ENCODE assay signal across 10 cellular contexts in the genomic region with DNA sequence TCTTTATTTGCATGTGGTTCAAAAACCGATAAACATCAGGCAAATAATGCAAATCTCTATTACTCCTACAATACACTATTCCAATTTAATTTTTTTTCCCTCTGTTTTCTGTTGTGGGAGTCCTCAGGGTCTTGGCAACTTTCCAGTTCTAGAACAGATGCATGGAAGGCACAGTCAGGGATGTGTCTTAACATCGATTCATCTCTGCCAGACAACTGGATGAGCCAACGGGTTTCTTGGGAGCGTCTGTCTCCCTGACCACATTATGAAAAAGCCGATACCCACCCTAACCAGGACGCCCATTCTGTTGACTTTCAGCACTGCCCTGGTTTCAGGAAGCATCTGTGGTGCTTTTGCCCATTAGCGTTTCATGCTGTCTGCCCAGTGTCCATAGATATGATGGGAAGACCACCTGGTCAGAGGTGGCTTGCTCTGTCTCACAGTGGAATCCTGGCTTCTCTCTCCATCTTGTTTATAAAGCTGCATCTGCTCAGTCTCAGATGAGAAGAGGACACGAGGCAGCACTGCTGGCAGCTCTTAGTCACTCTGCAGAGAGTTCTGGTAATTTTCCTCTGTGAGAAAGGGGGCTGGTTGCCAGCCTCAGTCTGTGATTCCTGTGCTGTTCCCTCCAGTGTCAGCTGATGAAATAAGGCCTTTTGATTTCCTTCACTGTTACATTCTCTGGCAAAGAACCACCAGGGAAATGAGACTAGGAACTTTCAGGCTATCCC. TPM values are rescaled to one million over a fixed set of nuclear protein-coding genes. Genes with fewer than 3 reads are reported as not detected.
DNase-seq lines count a peak whose midpoint lies in the region; ATAC-seq and TF ChIP-seq lines count a peak whose summit lies in the region.
"Had no signal": no experiment of that assay in that cellular context is flagged by ENCODE, and none has a peak within 500 bp of the region (broad histone marks: within the 10 kb centered on the region; RNA-seq: fewer than 3 reads in every experiment).

No MANE protein-coding gene starts in this region.

- no peaks in the 10 kb centered on the region for H3K27me3 ChIP-seq in right lobe of liver

- no peaks in the 10 kb centered on the region for H3K36me3 ChIP-seq in right lobe of liver

- H3K9me3 ChIP-seq in right lobe of liver: no peaks in the 10 kb centered on the region

- H3K27ac ChIP-seq in right lobe of liver (no peak overlapping the region), temporal lobe (ENCODE audit: low read depth, low read length) (peak overlapping the region; percentile 98)
- H3K27ac ChIP-seq: epithelial cell of prostate had no signal

- peaks cover 21% of the 10 kb centered on the region for H3K9me3 Mint-ChIP-seq in chondrocyte (ENCODE audit: low read depth)

- intact Hi-C loops in right lobe of liver (cut with DNase I): no loop called here

- no peaks in the 10 kb centered on the region for H3K27me3 Mint-ChIP-seq in chondrocyte (ENCODE audit: low read depth)

- 38% methylated on average over 6 of the region's 8 CpGs for WGBS in right lobe of liver (ENCODE audit: insufficient coverage, low coverage, low lambda C conversion rate, missing lambda C conversion rate)

- DNase-seq in NCI-H1694 (lab: John Stamatoyannopoulos, UW): peak; percentile 80
- no peak for DNase-seq in chondrocyte (ENCODE audit: low spot score)
- no peak for DNase-seq in right lobe of liver
- no peak for DNase-seq in glomerular visceral epithelial cell (ENCODE audit: extremely low spot score)
- no peak for DNase-seq in stimulated activated CD4-positive, alpha-beta T cell treated with anti-CD3 and anti-CD28 coated beads, Interleukin-4, amount 100 ng/mL, for 24 hours
- no peak for DNase-seq in KBM-7
- DNase-seq: T-cell had no signal

- TF ChIP-seq CTCF in chondrocyte (IDR thresholded peaks at IDR 0.05) (no peak), right lobe of liver (IDR thresholded peaks at IDR 0.05) (no peak)

- peak overlapping the region; percentile 96 for H3K27ac Mint-ChIP-seq in chondrocyte (ENCODE audit: unreplicated experiment)
- H3K27ac Mint-ChIP-seq: T-cell had no signal

- no peak overlapping the region for H3K4me3 ChIP-seq in right lobe of liver

- peaks cover 57% of the 10 kb centered on the region for H3K4me1 Mint-ChIP-seq in chondrocyte (ENCODE audit: low read depth)
- H3K4me1 Mint-ChIP-seq: T-cell had no signal

- in situ Hi-C loops in KBM-7 (cut with MboI; ENCODE audit: low pct_unique_long_range_greater_than_20kb, low sequenced_read_pairs): no loop called here

- peak; percentile 26 to 52 (median 51) for ATAC-seq in right lobe of liver
- ATAC-seq in GM21825 (IDR thresholded peaks at IDR 0.05; ENCODE audit: unreplicated experiment): no peak
- ATAC-seq: T-cell had no signal

- H3K36me3 Mint-ChIP-seq in chondrocyte (ENCODE audit: low read depth): peaks cover 16% of the 10 kb centered on the region
- H3K36me3 Mint-ChIP-seq: T-cell had no signal

- H3K4me3 Mint-ChIP-seq in chondrocyte (ENCODE audit: unreplicated experiment): peak overlapping the region; percentile 28
- H3K4me3 Mint-ChIP-seq: T-cell had no signal

- no peaks in the 10 kb centered on the region for H3K4me1 ChIP-seq in right lobe of liver

- no peak for TF ChIP-seq POLR2A in right lobe of liver (IDR thresholded peaks at IDR 0.05)

RNA-seq across cellular contexts. Expression of a gene that starts 57.9 kb away (rescaled TPM):
- total RNA-seq in chondrocyte (7.4 to 23.2 TPM (median 22.3 TPM) in 3 replicates), right lobe of liver (1 to 10 TPM in 4 of 6 experiments, under 1 TPM in 2; 0.17 to 1.2 (median 1.1) TPM), temporal lobe (2.5 TPM)
- total RNA-seq: T-cell had no signal
